8 cellular contexts compared by ENCODE assay signal in genomic region chr19:16659464-16659831, GRCh38. TPM values are rescaled to one million over a fixed set of nuclear protein-coding genes. Genes with fewer than 3 reads are reported as not detected.
DNase-seq lines count a peak whose midpoint lies in the region; ATAC-seq and TF ChIP-seq lines count a peak whose summit lies in the region.

No MANE protein-coding gene starts in this region.

- dilution Hi-C loops in IMR-90 (cut with HindIII; ENCODE audit: low sequenced_read_pairs, unreplicated experiment): no loop called here

- H3K4me3 ChIP-seq in IMR-90 (ENCODE audit: insufficient read depth, low read depth, low read length) (peak overlapping the region; percentile 83), stomach (peak overlapping the region; percentile 74 to 89 (median 78))

- no peaks in the 10 kb centered on the region for H3K9me3 Mint-ChIP-seq in activated naive CD8-positive, alpha-beta T cell (ENCODE audit: low read depth)
- H3K9me3 Mint-ChIP-seq in immature natural killer cell: no peaks in the 10 kb centered on the region

- CTCF ChIA-PET in IMR-90 (lab: Yijun Ruan, JAX): no interaction called here

- peak overlapping the region; percentile 56 for H3K27ac ChIP-seq in IMR-90 (ENCODE audit: insufficient read depth, low read length)
- H3K27ac ChIP-seq in stomach: peak overlapping the region; percentile 85 to 96 (median 93)

- H3K4me3 Mint-ChIP-seq in activated naive CD8-positive, alpha-beta T cell: peak overlapping the region; percentile 99
- H3K4me3 Mint-ChIP-seq in immature natural killer cell: peak overlapping the region; percentile 97 to 100 (median 99)

- H3K9me1 ChIP-seq in IMR-90 (ENCODE audit: insufficient read depth, low read length): peaks cover 25% of the 10 kb centered on the region

- no peak for TF ChIP-seq RAD21 in IMR-90 (IDR thresholded peaks at IDR 0.05; ENCODE audit: low read length)

- 0% methylated on average over 5 of the region's 14 CpGs; no CpG with 5 or more reads in 1 of the 2 experiments for WGBS in IMR-90 (ENCODE audit: extremely low coverage in 2 of 2, insufficient read length in 1 of 2), 2 experiments
- WGBS in stomach, 5 donors: 0 to 5% (median 2%) methylated on average over 14 of the region's 14 CpGs

- H3K27me3 ChIP-seq in IMR-90 (ENCODE audit: control insufficient read depth, insufficient read depth, low read length): no peaks in the 10 kb centered on the region
- H3K27me3 ChIP-seq in stomach: no peaks in the 10 kb centered on the region

- H3K27ac Mint-ChIP-seq in activated naive CD8-positive, alpha-beta T cell: peak overlapping the region; percentile 97
- H3K27ac Mint-ChIP-seq in immature natural killer cell: peak overlapping the region; percentile 95 to 100 (median 98)

- peak overlapping the region; percentile 20 for H2BK5ac ChIP-seq in IMR-90 (ENCODE audit: low read depth, low read length, poor library complexity, severe bottlenecking)

- peaks cover 38% of the 10 kb centered on the region for H3K4me1 Mint-ChIP-seq in activated naive CD8-positive, alpha-beta T cell (ENCODE audit: low read depth)
- H3K4me1 Mint-ChIP-seq in immature natural killer cell: peaks cover 55 to 66% of the 10 kb centered on the region in 2 donors

- no peak overlapping the region for H3K18ac ChIP-seq in IMR-90 (ENCODE audit: low read depth, low read length)

- no peaks in the 10 kb centered on the region for H3K9me3 ChIP-seq in IMR-90 (ENCODE audit: control insufficient read depth, insufficient read depth, low read length)
- H3K9me3 ChIP-seq in stomach: no peaks in the 10 kb centered on the region

- BruUV-seq in IMR-90 (replicated peaks; lab: Mats Ljungman, UMichigan): no TSS peak

- H3K56ac ChIP-seq in IMR-90 (ENCODE audit: extremely low read depth, insufficient read depth, low read length): no peak overlapping the region

- in situ Hi-C loops in IMR-90 (cut with MboI; ENCODE audit: low sequenced_read_pairs): no loop called here

- H3K14ac ChIP-seq in IMR-90 (replicated peaks; ENCODE audit: low read depth, low read length): peak overlapping the region; percentile 55

- intact Hi-C loops in IMR-90 (cut with micrococcal nuclease) (no loop called here), stomach (cut with DNase I; ENCODE audit: low total_unique reads) (no loop called here)

- no peak overlapping the region for H2BK120ac ChIP-seq in IMR-90 (ENCODE audit: low read depth, low read length)

- H3K79me1 ChIP-seq in IMR-90 (ENCODE audit: low read depth in 1 of 2, low read length in 2 of 2): peaks cover 33 to 49% of the 10 kb centered on the region in 2 experiments

- no peak for TF ChIP-seq EP300 in stomach (IDR thresholded peaks at IDR 0.05)

- TF ChIP-seq CTCF in IMR-90 (conservative IDR thresholded peaks at IDR 0.05; ENCODE audit: low read depth, low read length) (no peak), stomach (IDR thresholded peaks at IDR 0.05) (no peak)

- ATAC-seq in IMR-90 (ENCODE audit: low read depth): no peak

- H2AK5ac ChIP-seq in IMR-90 (ENCODE audit: low read depth, low read length): no peak overlapping the region

- H4K20me1 ChIP-seq in IMR-90 (ENCODE audit: insufficient read depth, low read length): peaks cover 42% of the 10 kb centered on the region

- TF ChIP-seq POLR2A in IMR-90 (IDR thresholded peaks at IDR 0.05; ENCODE audit: low read depth, low read length) (no peak), stomach (IDR thresholded peaks at IDR 0.05) (no peak)

- no peaks in the 10 kb centered on the region for H3K4me1 ChIP-seq in IMR-90 (ENCODE audit: control insufficient read depth, insufficient read depth, low read length)
- H3K4me1 ChIP-seq in stomach: peaks cover 33 to 87% (median 65%) of the 10 kb centered on the region in 4 donors

- H3K23ac ChIP-seq in IMR-90 (ENCODE audit: low read depth, low read length): no peak overlapping the region

- no peak overlapping the region for H4K91ac ChIP-seq in IMR-90 (ENCODE audit: insufficient read depth, low read depth, low read length)

- no peaks in the 10 kb centered on the region for H3K27me3 Mint-ChIP-seq in activated naive CD8-positive, alpha-beta T cell
- H3K27me3 Mint-ChIP-seq in immature natural killer cell (ENCODE audit: low read depth in 3 of 3): peaks cover 4 to 13% (median 12%) of the 10 kb centered on the region in 3 donors

- peak overlapping the region; percentile 15 to 75; a peak in 2 of 4 replicates for H4K8ac ChIP-seq in IMR-90 (ENCODE audit: low read depth in 2 of 2, low read length in 2 of 2)

- peak overlapping the region; percentile 60 for H3K9ac ChIP-seq in IMR-90 (ENCODE audit: low read depth, low read length)

- H4K5ac ChIP-seq in IMR-90 (ENCODE audit: low read depth, low read length): no peak overlapping the region

- H2AK9ac ChIP-seq in IMR-90 (replicated peaks; ENCODE audit: low read depth, low read length, poor library complexity): peak overlapping the region; percentile 86

- no peak overlapping the region for H2BK15ac ChIP-seq in IMR-90 (ENCODE audit: low read depth, low read length)

- peaks cover 24% of the 10 kb centered on the region for H3K36me3 ChIP-seq in IMR-90 (ENCODE audit: control insufficient read depth, insufficient read depth, low read length)
- peaks cover 23 to 44% (median 41%) of the 10 kb centered on the region in 4 donors for H3K36me3 ChIP-seq in stomach

- H3K4ac ChIP-seq in IMR-90 (ENCODE audit: low read depth, low read length): peak overlapping the region; percentile 57

- DNase-seq in IMR-90: no peak
- DNase-seq in immature natural killer cell: no peak
- DNase-seq in stomach: peak; percentile 26
- DNase-seq in NCI-H2107 treated with DMSO at 0.1 percent for 48 hours (lab: John Stamatoyannopoulos, UW; ENCODE audit: unreplicated experiment): no peak
- no peak for DNase-seq in inferior parietal cortex (ENCODE audit: extremely low spot score)
- DNase-seq in NCI-H524 treated with DMSO at 0.1 percent for 48 hours (lab: John Stamatoyannopoulos, UW): no peak
- DNase-seq in Ammon's horn (ENCODE audit: low spot score): no peak

- peak overlapping the region; percentile 82 for H2AFZ ChIP-seq in IMR-90 (replicated peaks; ENCODE audit: low read length, poor library complexity)

- POLR2A ChIA-PET in IMR-90 (lab: Charles Lee; ENCODE audit: unreplicated experiment): interaction anchor here (0.6 kb wide), 1 partner anchor 191 kb away, joined by 5 read pairs; no protein-coding TSS in a partner anchor

- H3K36me3 Mint-ChIP-seq in activated naive CD8-positive, alpha-beta T cell: peaks cover 3% of the 10 kb centered on the region
- peaks cover 4 to 18% (median 8%) of the 10 kb centered on the region in 3 donors for H3K36me3 Mint-ChIP-seq in immature natural killer cell

- H3K4me2 ChIP-seq in IMR-90 (ENCODE audit: low read depth, low read length): peak overlapping the region; percentile 91

- H2BK20ac ChIP-seq in IMR-90 (ENCODE audit: low read depth, low read length): no peak overlapping the region

TF ChIP-seq in IMR-90, 13 proteins besides CTCF, POLR2A, EP300 and RAD21:
- TF ChIP-seq CHD1 (IDR thresholded peaks at IDR 0.05; ENCODE audit: low read depth, low read length): no peak
- no peak for TF ChIP-seq SMC3 (IDR thresholded peaks at IDR 0.05; ENCODE audit: low read depth, low read length)
- TF ChIP-seq RCOR1 (IDR thresholded peaks at IDR 0.05; ENCODE audit: insufficient replicate concordance, low read length): no peak

RNA-seq across cellular contexts. Expression of gene SMIM7, which starts 0.5 kb away (rescaled TPM):
- total RNA-seq in IMR-90 (2012; rRNA removed) (55.7 and 68.6 TPM in 2 replicates), stomach (100 to 1,000 TPM in 2 of 5 donors, 10 to 100 TPM in 3; 35.9 to 224 (median 93.4) TPM)
- polyA plus RNA-seq in IMR-90 (2012; rRNA removed) (64.8 and 66.5 TPM in 2 replicates), immature natural killer cell (10 to 100 TPM; 66.3 to 82.2 (median 67.7) TPM), stomach (100 to 1,000 TPM in 1 of 3 donors, 10 to 100 TPM in 2; 78.3 to 106 (median 83.0) TPM)
- 32.4 and 73.7 TPM in 2 replicates for polyA plus RNA-seq in IMR-90 (2012; cell fraction: cytosol; rRNA removed)
- polyA plus RNA-seq in IMR-90 (2012; cell fraction: nucleus; rRNA removed; ENCODE audit: low replicate concordance): 15.9 and 45.2 TPM in 2 replicates

RNA-seq across cellular contexts. Expression of gene TMEM38A, which starts 1.5 kb away (rescaled TPM):
- 1.4 and 2.0 TPM in 2 replicates for total RNA-seq in IMR-90 (2012; rRNA removed)
- 1.3 and 2.2 TPM in 2 replicates for polyA plus RNA-seq in IMR-90 (2012; rRNA removed)
- 1.3 and 2.7 TPM in 2 replicates for polyA plus RNA-seq in IMR-90 (2012; cell fraction: cytosol; rRNA removed)
- 1.7 and 1.9 TPM in 2 replicates for polyA plus RNA-seq in IMR-90 (2012; cell fraction: nucleus; rRNA removed; ENCODE audit: low replicate concordance)
- polyA plus RNA-seq in immature natural killer cell: 1 to 10 TPM in 2 of 3 donors, under 1 TPM in 1; 0.78 to 3.2 (median 1.5) TPM
- 10 to 100 TPM in 2 of 5 donors, 1 to 10 TPM in 2, under 1 TPM in 1; 0.58 to 69.4 (median 8.9) TPM for total RNA-seq in stomach
- 10 to 100 TPM in 1 of 3 donors, 1 to 10 TPM in 2; 5.2 to 13.6 (median 6.3) TPM for polyA plus RNA-seq in stomach

RNA-seq across cellular contexts. Expression of gene MED26, which starts 31.4 kb away (rescaled TPM):
- total RNA-seq in IMR-90 (2012; rRNA removed): 2.0 and 2.8 TPM in 2 replicates
- 4.0 and 4.9 TPM in 2 replicates for polyA plus RNA-seq in IMR-90 (2012; rRNA removed)
- 2.8 and 5.3 TPM in 2 replicates for polyA plus RNA-seq in IMR-90 (2012; cell fraction: cytosol; rRNA removed)
- polyA plus RNA-seq in IMR-90 (2012; cell fraction: nucleus; rRNA removed; ENCODE audit: low replicate concordance): 7.1 and 11.7 TPM in 2 replicates
- 1 to 10 TPM; 1.2 to 5.3 (median 2.0) TPM for polyA plus RNA-seq in immature natural killer cell
- 10 to 100 TPM in 2 of 5 donors, 1 to 10 TPM in 2, under 1 TPM in 1; 0.58 to 41.7 (median 6.2) TPM for total RNA-seq in stomach
- 1 to 10 TPM; 2.9 to 4.8 (median 3.8) TPM for polyA plus RNA-seq in stomach
